ENCODE assay signal across 16 cellular contexts in the genomic region with DNA sequence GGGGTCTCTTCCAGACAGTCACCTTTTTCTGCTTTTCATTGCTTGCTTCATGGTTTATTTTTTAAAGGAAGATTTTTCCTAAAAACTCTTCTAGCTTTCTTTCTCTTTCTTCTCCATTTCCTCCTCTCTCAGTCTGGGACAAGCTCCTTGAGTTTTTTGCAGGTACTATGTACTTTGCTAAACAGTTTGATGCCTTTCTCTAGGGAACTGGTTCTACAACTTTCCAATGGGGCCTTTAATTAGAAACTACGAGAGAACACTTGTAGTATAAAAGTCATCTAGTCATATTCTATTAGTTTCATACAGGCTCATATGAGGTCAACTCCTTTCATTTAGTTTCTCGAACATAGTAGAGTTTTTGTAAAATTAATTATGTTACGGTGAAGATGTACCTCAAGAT.
A peak's percentile ranks its signal among the peaks of the same experiment; 100 is the strongest.
DNase-seq lines count a peak whose midpoint lies in the region; ATAC-seq and TF ChIP-seq lines count a peak whose summit lies in the region.
"Had no signal": no experiment of that assay in that cellular context is flagged by ENCODE, and none has a peak within 500 bp of the region (broad histone marks: within the 10 kb centered on the region; RNA-seq: fewer than 3 reads in every experiment).

No MANE protein-coding gene starts in this region.

- H3K27ac Mint-ChIP-seq in activated naive CD8-positive, alpha-beta T cell: peak overlapping the region; percentile 35
- no peak overlapping the region for H3K27ac Mint-ChIP-seq in activated naive CD8-positive, alpha-beta T cell treated with anti-CD3 and anti-CD28 coated beads, Interleukin-2, amount 50 U/mL, for 24 hours
- H3K27ac Mint-ChIP-seq in activated T-helper 2 cell treated with anti-CD3 and anti-CD28 coated beads, Interferon-gamma antibody, Interleukin-2, Interleukin-4, amounts not matched to agents 10 μg/mL and 5 μg/mL and 100 μg/mL, durations not matched to agents 14 hours and 24 hours and 36 hours: peak overlapping the region; percentile 53
- peak overlapping the region; percentile 57 for H3K27ac Mint-ChIP-seq in memory B cell

- TF ChIP-seq CTCF in left ventricle myocardium inferior (IDR thresholded peaks at IDR 0.05; ENCODE audit: borderline replicate concordance): no peak

- peaks cover 32% of the 10 kb centered on the region for H3K36me3 Mint-ChIP-seq in activated naive CD8-positive, alpha-beta T cell
- peaks cover 75% of the 10 kb centered on the region for H3K36me3 Mint-ChIP-seq in activated naive CD8-positive, alpha-beta T cell treated with anti-CD3 and anti-CD28 coated beads, Interleukin-2, amount 50 U/mL, for 24 hours (ENCODE audit: low read depth)
- peaks cover 84% of the 10 kb centered on the region for H3K36me3 Mint-ChIP-seq in activated T-helper 2 cell treated with anti-CD3 and anti-CD28 coated beads, Interferon-gamma antibody, Interleukin-2, Interleukin-4, amounts not matched to agents 10 μg/mL and 5 μg/mL and 100 μg/mL, durations not matched to agents 14 hours and 24 hours and 36 hours (ENCODE audit: low read depth)
- peaks cover 71% of the 10 kb centered on the region for H3K36me3 Mint-ChIP-seq in memory B cell

- H3K27ac ChIP-seq in left ventricle myocardium inferior (replicated peaks): no peak overlapping the region

- intact Hi-C loops in activated T-helper 2 cell treated with anti-CD3 and anti-CD28 coated beads, Interferon-gamma antibody, Interleukin-2, Interleukin-4, amounts not matched to agents 10 μg/mL and 5 μg/mL and 100 μg/mL, durations not matched to agents 14 hours and 24 hours and 36 hours (cut with micrococcal nuclease): no loop called here
- intact Hi-C loops in left ventricle myocardium inferior (cut with micrococcal nuclease): no loop called here

- no peak overlapping the region for H3K4me3 Mint-ChIP-seq in activated naive CD8-positive, alpha-beta T cell
- no peak overlapping the region for H3K4me3 Mint-ChIP-seq in activated naive CD8-positive, alpha-beta T cell treated with anti-CD3 and anti-CD28 coated beads, Interleukin-2, amount 50 U/mL, for 24 hours
- no peak overlapping the region for H3K4me3 Mint-ChIP-seq in activated T-helper 2 cell treated with anti-CD3 and anti-CD28 coated beads, Interferon-gamma antibody, Interleukin-2, Interleukin-4, amounts not matched to agents 10 μg/mL and 5 μg/mL and 100 μg/mL, durations not matched to agents 14 hours and 24 hours and 36 hours (ENCODE audit: low read depth)
- H3K4me3 Mint-ChIP-seq in memory B cell: no peak overlapping the region
- H3K4me3 Mint-ChIP-seq: CD4-positive, CD25-positive, alpha-beta regulatory T cell had no signal

- H3K4me3 ChIP-seq in left ventricle myocardium inferior: no peak overlapping the region

- H3K9me3 Mint-ChIP-seq in activated naive CD8-positive, alpha-beta T cell (ENCODE audit: low read depth): no peaks in the 10 kb centered on the region
- H3K9me3 Mint-ChIP-seq in activated naive CD8-positive, alpha-beta T cell treated with anti-CD3 and anti-CD28 coated beads, Interleukin-2, amount 50 U/mL, for 24 hours: no peaks in the 10 kb centered on the region
- H3K9me3 Mint-ChIP-seq in activated T-helper 2 cell treated with anti-CD3 and anti-CD28 coated beads, Interferon-gamma antibody, Interleukin-2, Interleukin-4, amounts not matched to agents 10 μg/mL and 5 μg/mL and 100 μg/mL, durations not matched to agents 14 hours and 24 hours and 36 hours: no peaks in the 10 kb centered on the region
- peaks cover 3% of the 10 kb centered on the region for H3K9me3 Mint-ChIP-seq in memory B cell

- H3K27me3 Mint-ChIP-seq in activated naive CD8-positive, alpha-beta T cell: no peaks in the 10 kb centered on the region
- no peaks in the 10 kb centered on the region for H3K27me3 Mint-ChIP-seq in activated naive CD8-positive, alpha-beta T cell treated with anti-CD3 and anti-CD28 coated beads, Interleukin-2, amount 50 U/mL, for 24 hours
- H3K27me3 Mint-ChIP-seq in activated T-helper 2 cell treated with anti-CD3 and anti-CD28 coated beads, Interferon-gamma antibody, Interleukin-2, Interleukin-4, amounts not matched to agents 10 μg/mL and 5 μg/mL and 100 μg/mL, durations not matched to agents 14 hours and 24 hours and 36 hours (ENCODE audit: low read depth): no peaks in the 10 kb centered on the region
- H3K27me3 Mint-ChIP-seq in memory B cell: no peaks in the 10 kb centered on the region
- H3K27me3 Mint-ChIP-seq: CD4-positive, CD25-positive, alpha-beta regulatory T cell had no signal

- H3K9me3 ChIP-seq in left ventricle myocardium inferior (replicated peaks): no peaks in the 10 kb centered on the region

- no peak for DNase-seq in activated naive CD8-positive, alpha-beta T cell treated with anti-CD3 and anti-CD28 coated beads, Interleukin-2, amount 50 U/mL, for 24 hours
- no peak for DNase-seq in activated T-helper 2 cell treated with anti-CD3 and anti-CD28 coated beads, Interferon-gamma antibody, Interleukin-2, Interleukin-4, amounts not matched to agents 10 μg/mL and 5 μg/mL and 100 μg/mL, durations not matched to agents 14 hours and 24 hours and 36 hours (ENCODE audit: low spot score)
- no peak for DNase-seq in memory B cell (ENCODE audit: low spot score in 2 of 2)
- DNase-seq in left ventricle myocardium inferior: no peak
- no peak for DNase-seq in activated CD4-positive, alpha-beta T cell treated with anti-CD3 and anti-CD28 coated beads for 4 hours
- DNase-seq: AML-193; CD4-positive, CD25-positive, alpha-beta regulatory T cell; DND-41; GDM1; GOT3; NCI-H2107; NCI-H69; NK-92 treated with Interleukin-12 subunit alpha and Interleukin-12 subunit beta, amount 100 ng/mL, for 24 hours; OCI-M1 had no signal

- H3K4me1 Mint-ChIP-seq in activated naive CD8-positive, alpha-beta T cell (ENCODE audit: low read depth): no peaks in the 10 kb centered on the region
- H3K4me1 Mint-ChIP-seq in activated naive CD8-positive, alpha-beta T cell treated with anti-CD3 and anti-CD28 coated beads, Interleukin-2, amount 50 U/mL, for 24 hours: no peaks in the 10 kb centered on the region
- H3K4me1 Mint-ChIP-seq in activated T-helper 2 cell treated with anti-CD3 and anti-CD28 coated beads, Interferon-gamma antibody, Interleukin-2, Interleukin-4, amounts not matched to agents 10 μg/mL and 5 μg/mL and 100 μg/mL, durations not matched to agents 14 hours and 24 hours and 36 hours (ENCODE audit: low read depth): no peaks in the 10 kb centered on the region
- H3K4me1 Mint-ChIP-seq in memory B cell: peaks cover 20% of the 10 kb centered on the region

- no peaks in the 10 kb centered on the region for H3K4me1 ChIP-seq in left ventricle myocardium inferior

- H3K36me3 ChIP-seq in left ventricle myocardium inferior: no peaks in the 10 kb centered on the region

- no peaks in the 10 kb centered on the region for H3K27me3 ChIP-seq in left ventricle myocardium inferior (ENCODE audit: low read depth)

- no peak for ATAC-seq in activated naive CD8-positive, alpha-beta T cell treated with anti-CD3 and anti-CD28 coated beads, Interleukin-2, amount 50 U/mL, for 24 hours
- ATAC-seq in memory B cell (ENCODE audit: low read depth): no peak
- ATAC-seq in GM18868 (IDR thresholded peaks at IDR 0.05; ENCODE audit: unreplicated experiment): no peak
